Comparison of ENCODE assay signal across 27 cellular contexts in the genomic region with DNA sequence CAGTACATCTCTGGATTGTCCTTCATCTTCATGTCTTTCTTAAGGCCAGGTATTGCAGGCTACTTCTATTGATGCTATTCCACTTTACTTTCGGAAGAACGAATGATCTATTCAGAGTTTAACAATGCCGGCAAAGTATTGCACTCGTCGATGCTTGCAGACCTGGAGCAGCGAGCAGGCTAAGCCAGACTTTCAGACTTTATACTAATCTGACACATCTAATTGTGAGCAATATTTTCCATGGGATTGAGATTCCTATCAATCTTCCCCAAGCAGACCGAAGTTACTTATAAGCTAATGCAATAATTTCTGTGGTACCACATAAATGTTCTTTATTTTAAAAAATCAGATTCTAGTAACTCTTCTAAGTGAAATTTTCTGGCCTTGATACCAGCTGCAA. TPM values are rescaled to one million over a fixed set of nuclear protein-coding genes. Genes with fewer than 3 reads are reported as not detected.
DNase-seq lines count a peak whose midpoint lies in the region; ATAC-seq and TF ChIP-seq lines count a peak whose summit lies in the region.
"Had no signal": no experiment of that assay in that cellular context is flagged by ENCODE, and none has a peak within 500 bp of the region (broad histone marks: within the 10 kb centered on the region; RNA-seq: fewer than 3 reads in every experiment).

No MANE protein-coding gene starts in this region.

- H3K4me1 ChIP-seq in right cardiac atrium (ENCODE audit: control insufficient read depth, insufficient read depth, low read length): peaks cover 2% of the 10 kb centered on the region
- H3K4me1 ChIP-seq in gastroesophageal sphincter: no peaks in the 10 kb centered on the region
- no peaks in the 10 kb centered on the region for H3K4me1 ChIP-seq in rectal smooth muscle tissue (ENCODE audit: control insufficient read depth, insufficient read depth, low read length)
- H3K4me1 ChIP-seq in mucosa of descending colon (ENCODE audit: low read depth): no peaks in the 10 kb centered on the region
- H3K4me1 ChIP-seq: colonic mucosa had no signal

- TF ChIP-seq CTCF in gastroesophageal sphincter (IDR thresholded peaks at IDR 0.05): no peak
- no peak for TF ChIP-seq CTCF in mucosa of descending colon (IDR thresholded peaks at IDR 0.05)

- H3K36me3 ChIP-seq in gastroesophageal sphincter (no peaks in the 10 kb centered on the region), rectal smooth muscle tissue (ENCODE audit: control insufficient read depth, insufficient read depth, low read length) (no peaks in the 10 kb centered on the region), mucosa of descending colon (ENCODE audit: low read depth) (no peaks in the 10 kb centered on the region)
- H3K36me3 ChIP-seq: brain microvascular endothelial cell, colonic mucosa, thoracic aorta had no signal

- H3K27ac ChIP-seq in right cardiac atrium (ENCODE audit: low read length): peak overlapping the region; percentile 52
- H3K27ac ChIP-seq in gastroesophageal sphincter: peak overlapping the region in 1 of 4 donors; percentile 41
- no peak overlapping the region for H3K27ac ChIP-seq in rectal smooth muscle tissue (ENCODE audit: low read depth, low read length)
- H3K27ac ChIP-seq: brain microvascular endothelial cell, colonic mucosa, hepatocyte, thoracic aorta had no signal

- DNase-seq in right cardiac atrium (no peak), cardiac septum (ENCODE audit: low spot score) (no peak), occipital lobe (lab: John Stamatoyannopoulos, UW) (no peak), mucosa of descending colon (no peak), NCI-H1694 treated with DMSO at 0.1 percent for 48 hours (lab: John Stamatoyannopoulos, UW) (no peak)
- DNase-seq: activated CD4-positive, alpha-beta memory T cell treated with anti-CD3 and anti-CD28 coated beads, Interleukin-2, amount 10 ng/mL, durations not matched to agents 7 days and 5 days; activated CD8-positive, alpha-beta memory T cell treated with anti-CD3 and anti-CD28 coated beads, Interleukin-2, amount 50 U/mL, for 48 hours; activated naive CD4-positive, alpha-beta T cell treated with anti-CD3 and anti-CD28 coated beads, Interleukin-2, amount 50 U/mL, for 16 hours; amniotic stem cell; brain microvascular endothelial cell; colonic mucosa; DMS 273 treated with DMSO at 0.1 percent for 48 hours; effector memory CD8-positive, alpha-beta T cell; foreskin fibroblast; IMR-90; naive B cell; NCI-H1436; SHP77; small intestine; stimulated activated naive B cell treated with anti-CD40 and anti-IgM and Interleukin-4, amounts not matched to agents 10 μg/mL and 1 μg/mL and 100 μg/mL, for 72 hours had no signal

- H3K27me3 ChIP-seq in right cardiac atrium (ENCODE audit: control insufficient read depth, insufficient read depth) (no peaks in the 10 kb centered on the region), gastroesophageal sphincter (no peaks in the 10 kb centered on the region), rectal smooth muscle tissue (ENCODE audit: control insufficient read depth, insufficient read depth, low read length) (no peaks in the 10 kb centered on the region)
- H3K27me3 ChIP-seq: brain microvascular endothelial cell, colonic mucosa, hepatocyte had no signal

- TF ChIP-seq EP300 in gastroesophageal sphincter (IDR thresholded peaks at IDR 0.05): no peak

- WGBS in right cardiac atrium: 58% methylated on average over 7 of the region's 7 CpGs
- 45 to 70% methylated on average over 7 of the region's 7 CpGs for WGBS in gastroesophageal sphincter (ENCODE audit: low coverage in 1 of 2), 2 donors

- peak overlapping the region; percentile 83 for H3K4me3 ChIP-seq in right cardiac atrium (ENCODE audit: low read length)
- peak overlapping the region; percentile 25 to 35 for H3K4me3 ChIP-seq in gastroesophageal sphincter
- peak overlapping the region; percentile 15 for H3K4me3 ChIP-seq in rectal smooth muscle tissue (ENCODE audit: low read length)
- no peak overlapping the region for H3K4me3 ChIP-seq in mucosa of descending colon
- H3K4me3 ChIP-seq: colonic mucosa, GM23338, hepatocyte, thoracic aorta had no signal

- ATAC-seq in right cardiac atrium (no peak), gastroesophageal sphincter (no peak), mucosa of descending colon (no peak), GM18498 (IDR thresholded peaks at IDR 0.05; ENCODE audit: unreplicated experiment) (no peak)
- ATAC-seq: effector memory CD8-positive, alpha-beta T cell; GM23338; stimulated activated naive B cell treated with anti-CD40 and anti-IgM and Interleukin-4, amounts not matched to agents 10 μg/mL and 1 μg/mL and 100 μg/mL, for 72 hours had no signal

- TF ChIP-seq POLR2A in gastroesophageal sphincter (IDR thresholded peaks at IDR 0.05): no peak

- H3K9me3 ChIP-seq in right cardiac atrium (ENCODE audit: control insufficient read depth, low read length) (no peaks in the 10 kb centered on the region), gastroesophageal sphincter (no peaks in the 10 kb centered on the region), mucosa of descending colon (no peaks in the 10 kb centered on the region)
- H3K9me3 ChIP-seq: colonic mucosa, thoracic aorta had no signal

- intact Hi-C loops in right cardiac atrium (cut with DNase I): loop anchor here in 1 of 4 donors (5.0 kb wide), 1 partner anchor 221 kb away; no protein-coding TSS in a partner anchor
- intact Hi-C loops in cardiac septum (cut with DNase I): loop anchor here (2.0 to 5.0 kb wide), 3 partner anchors 94 to 221 kb away; no protein-coding TSS in a partner anchor
- intact Hi-C loops in mucosa of descending colon (cut with DNase I, micrococcal nuclease): no loop called here

- H3K9ac ChIP-seq in rectal smooth muscle tissue (ENCODE audit: low read length): no peak overlapping the region

RNA-seq across cellular contexts. Expression of gene EMCN, which starts 1.6 kb away (rescaled TPM):
- total RNA-seq in right cardiac atrium: 10 to 100 TPM; 33.7 to 44.9 (median 41.4) TPM
- 21.8 TPM for polyA plus RNA-seq in right cardiac atrium
- total RNA-seq in cardiac septum: 27.5 TPM
- total RNA-seq in gastroesophageal sphincter: 10 to 100 TPM in 3 of 4 donors, 1 to 10 TPM in 1; 5.3 to 26.8 (median 23.1) TPM
- 4.2 TPM for total RNA-seq in occipital lobe
- total RNA-seq in mucosa of descending colon: 1 to 10 TPM; 3.1 to 8.0 (median 4.5) TPM
- total RNA-seq: activated CD4-positive, alpha-beta memory T cell treated with anti-CD3 and anti-CD28 coated beads, Interleukin-2, amount 10 ng/mL, durations not matched to agents 7 days and 5 days; GM23338; IMR-90; LHCN-M2 had no signal
- polyA plus RNA-seq: GM23338, IMR-90 had no signal
